Comparison of ENCODE assay signal across 11 cellular contexts in the genomic region with DNA sequence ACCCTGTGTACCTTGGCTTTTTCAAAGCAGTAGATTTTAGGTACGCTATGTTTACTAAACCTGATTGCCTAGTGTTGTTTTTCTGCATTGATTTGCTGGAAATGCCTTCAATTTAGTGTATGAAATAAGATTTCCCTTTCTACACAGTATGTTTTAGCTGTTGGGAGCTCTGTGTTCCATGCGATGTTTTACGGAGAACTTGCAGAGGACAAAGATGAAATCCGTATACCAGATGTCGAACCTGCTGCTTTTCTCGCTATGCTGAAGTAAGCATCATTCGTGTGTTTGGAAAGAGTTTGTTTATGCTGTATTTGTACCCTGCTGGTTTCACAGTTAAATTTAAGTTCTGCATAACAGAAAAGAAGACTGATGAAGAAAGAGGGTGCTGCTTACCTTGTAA. TPM values are rescaled to one million over a fixed set of nuclear protein-coding genes. Genes with fewer than 3 reads are reported as not detected.
A peak's percentile ranks its signal among the peaks of the same experiment; 100 is the strongest.
DNase-seq lines count a peak whose midpoint lies in the region; ATAC-seq and TF ChIP-seq lines count a peak whose summit lies in the region.
"Had no signal": no experiment of that assay in that cellular context is flagged by ENCODE, and none has a peak within 500 bp of the region (broad histone marks: within the 10 kb centered on the region; RNA-seq: fewer than 3 reads in every experiment).

No MANE protein-coding gene starts in this region.

- no peak for TF ChIP-seq CTCF in left ventricle myocardium inferior (IDR thresholded peaks at IDR 0.05; ENCODE audit: borderline replicate concordance)
- no peak for TF ChIP-seq CTCF in esophagus muscularis mucosa (IDR thresholded peaks at IDR 0.05)
- no peak for TF ChIP-seq CTCF in ovary (IDR thresholded peaks at IDR 0.05)
- TF ChIP-seq CTCF in vagina (IDR thresholded peaks at IDR 0.05), result no peak

- TF ChIP-seq POLR2A in esophagus muscularis mucosa (IDR thresholded peaks at IDR 0.05; ENCODE audit: low read depth) (no peak), ovary (IDR thresholded peaks at IDR 0.05) (no peak), vagina (IDR thresholded peaks at IDR 0.05) (no peak)

- H4K8ac ChIP-seq in mesendoderm (ENCODE audit: low read depth, low read length), result no peak overlapping the region

- H3K4me2 ChIP-seq in mesendoderm (ENCODE audit: low read length), result no peak overlapping the region

- H3K27me3 ChIP-seq in left ventricle myocardium inferior (ENCODE audit: low read depth) (no peaks in the 10 kb centered on the region), esophagus muscularis mucosa (no peaks in the 10 kb centered on the region), ovary (no peaks in the 10 kb centered on the region), vagina (no peaks in the 10 kb centered on the region), mesendoderm (ENCODE audit: insufficient read depth, low read length, poor library complexity) (no peaks in the 10 kb centered on the region)
- H3K27me3 ChIP-seq: tibial artery had no signal

- H3K36me3 ChIP-seq in left ventricle myocardium inferior, result peaks cover 11% of the 10 kb centered on the region
- peaks cover 0 to 16% (median 12%) of the 10 kb centered on the region in 4 donors for H3K36me3 ChIP-seq in esophagus muscularis mucosa
- no peaks in the 10 kb centered on the region for H3K36me3 ChIP-seq in ovary
- H3K36me3 ChIP-seq in vagina, result peaks cover 0 to 16% of the 10 kb centered on the region in 2 donors
- H3K36me3 ChIP-seq in mesendoderm (ENCODE audit: control insufficient read depth, insufficient read depth, low read length), result peaks cover 3% of the 10 kb centered on the region

- no peak overlapping the region for H2BK5ac ChIP-seq in mesendoderm (ENCODE audit: low read length)

- H3K56ac ChIP-seq in mesendoderm (ENCODE audit: low read length), result no peak overlapping the region

- ATAC-seq in left cardiac atrium, result no peak
- ATAC-seq in HG02798 (IDR thresholded peaks at IDR 0.05; ENCODE audit: poor library complexity, unreplicated experiment), result no peak

- H3K4ac ChIP-seq in mesendoderm (ENCODE audit: low read depth, low read length), result no peak overlapping the region

- no peak overlapping the region for H3K9ac ChIP-seq in mesendoderm (ENCODE audit: low read length)

- H3K18ac ChIP-seq in mesendoderm (ENCODE audit: low read length), result no peak overlapping the region

- peaks cover 5% of the 10 kb centered on the region for H3K79me2 ChIP-seq in mesendoderm (ENCODE audit: control insufficient read depth, insufficient read depth, low read length)

- H2BK120ac ChIP-seq in mesendoderm (ENCODE audit: low read depth, low read length), result no peak overlapping the region

- 89% methylated on average over 7 of the region's 7 CpGs for whole genome bisulfite sequencing in esophagus muscularis mucosa
- WGBS in ovary, 3 donors, result 55 to 59% (median 57%) methylated on average over 7 of the region's 7 CpGs
- WGBS in mesendoderm (ENCODE audit: extremely low coverage, insufficient coverage, low lambda C conversion rate), result no CpG with 5 or more reads among the region's 7 CpGs

- no peak overlapping the region for H4K5ac ChIP-seq in mesendoderm (ENCODE audit: low read length)

- H3K9me3 ChIP-seq in left ventricle myocardium inferior (replicated peaks), result no peaks in the 10 kb centered on the region
- H3K9me3 ChIP-seq in esophagus muscularis mucosa, result no peaks in the 10 kb centered on the region
- no peaks in the 10 kb centered on the region for H3K9me3 ChIP-seq in ovary
- no peaks in the 10 kb centered on the region for H3K9me3 ChIP-seq in vagina
- H3K9me3 ChIP-seq: tibial artery had no signal

- H3K23ac ChIP-seq in mesendoderm (ENCODE audit: low read length), result no peak overlapping the region

- H3K27ac ChIP-seq in left ventricle myocardium inferior (replicated peaks) (peak overlapping the region; percentile 79), esophagus muscularis mucosa (replicated peaks in 1 of 4) (no peak overlapping the region), ovary (no peak overlapping the region), vagina (peak overlapping the region; percentile 19), mesendoderm (ENCODE audit: low read depth, low read length) (no peak overlapping the region)
- H3K27ac ChIP-seq: tibial artery had no signal

- intact Hi-C loops in left ventricle myocardium inferior (cut with micrococcal nuclease), result no loop called here
- intact Hi-C loops in left cardiac atrium (cut with DNase I), result no loop called here
- intact Hi-C loops in esophagus muscularis mucosa (cut with DNase I), result no loop called here
- intact Hi-C loops in ovary (cut with DNase I), result no loop called here
- intact Hi-C loops in vagina (cut with DNase I), result no loop called here

- H2AK5ac ChIP-seq in mesendoderm (ENCODE audit: low read length), result no peak overlapping the region

- H3K79me1 ChIP-seq in mesendoderm (ENCODE audit: low read length), result peaks cover 6% of the 10 kb centered on the region

- no peak overlapping the region for H2BK15ac ChIP-seq in mesendoderm (replicated peaks; ENCODE audit: low read depth)

- DNase-seq in left ventricle myocardium inferior (no peak), left cardiac atrium (no peak), esophagus muscularis mucosa (ENCODE audit: extremely low spot score) (no peak), ovary (no peak), vagina (ENCODE audit: extremely low spot score in 2 of 2) (no peak), mesendoderm (no peak)
- DNase-seq in activated CD8-positive, alpha-beta memory T cell treated with anti-CD3 and anti-CD28 coated beads for 24 hours, result no peak
- DNase-seq: activated CD4-positive, alpha-beta T cell treated with anti-CD3 and anti-CD28 coated beads for 1 hour; central memory CD4-positive, alpha-beta T cell; tibial artery had no signal

- H3K4me1 ChIP-seq in left ventricle myocardium inferior (peaks cover 97% of the 10 kb centered on the region), esophagus muscularis mucosa (peaks cover 6 to 46% (median 36%) of the 10 kb centered on the region in 4 donors), ovary (ENCODE audit: insufficient read depth) (peaks cover 14% of the 10 kb centered on the region), vagina (peaks cover 55% of the 10 kb centered on the region), mesendoderm (ENCODE audit: control insufficient read depth, low read depth, low read length) (no peaks in the 10 kb centered on the region)

- TF ChIP-seq EP300 in esophagus muscularis mucosa (IDR thresholded peaks at IDR 0.05) (no peak), ovary (IDR thresholded peaks at IDR 0.05) (no peak)

- H3K4me3 ChIP-seq in left ventricle myocardium inferior, result peak overlapping the region; percentile 67
- H3K4me3 ChIP-seq in esophagus muscularis mucosa, result peak overlapping the region; percentile 31 to 46 (median 40)
- peak overlapping the region; percentile 32 for H3K4me3 ChIP-seq in ovary
- peak overlapping the region; percentile 30 to 33 for H3K4me3 ChIP-seq in vagina
- H3K4me3 ChIP-seq in mesendoderm (ENCODE audit: low read length), result no peak overlapping the region

RNA-seq across cellular contexts. Expression of gene BTBD3, which starts 1.9 kb away (rescaled TPM):
- total RNA-seq in left ventricle myocardium inferior (28.3 TPM), left cardiac atrium (10 to 100 TPM; 22.9 to 27.3 TPM), esophagus muscularis mucosa (10 to 100 TPM; 15.4 to 34.5 (median 25.9) TPM), ovary (10 to 100 TPM; 18.8 to 34.0 (median 27.6) TPM), vagina (45.9 TPM)
- polyA plus RNA-seq in ovary, result 10 to 100 TPM; 14.1 to 26.9 TPM
- 17.8 TPM for polyA plus RNA-seq in mesendoderm (2013, experiment 1 of 2)
- polyA plus RNA-seq in mesendoderm (2013, experiment 2 of 2), result 18.1 TPM

Comparison
In these comparisons a context has a peak if more than half of its experiments do, and no peak if none do; other contexts are left out.
1. H3K27ac ChIP-seq: peak in left ventricle myocardium inferior (single experiment) and vagina (single experiment); none in esophagus muscularis mucosa (0 of 4), ovary (0 of 2) and mesendoderm (single experiment).